ENCODE assay signal across 3 cellular contexts in genomic region chr6:126657556-126658129, GRCh38.
TF ChIP-seq lines count a peak whose summit lies in the region.

No MANE protein-coding gene starts in this region.

TF ChIP-seq in Ishikawa, 13 proteins besides CTCF, POLR2A, EP300 and RAD21 (continued from another document):
- TF ChIP-seq REST (IDR thresholded peaks at IDR 0.05; ENCODE audit: low read depth) (no peak), TCF12 (IDR thresholded peaks at IDR 0.05; ENCODE audit: low read depth) (no peak), EGR1 (IDR thresholded peaks at IDR 0.05) (no peak), CREB1 (IDR thresholded peaks at IDR 0.05; ENCODE audit: low read depth) (no peak)

TF ChIP-seq in WTC11, 78 proteins besides CTCF, POLR2A, EP300 and RAD21 (continued from another document):
- TF ChIP-seq ZNF281 (CRISPR knock-in tag; IDR thresholded peaks at IDR 0.05) = no peak

TF ChIP-seq in HepG2, 621 proteins besides CTCF, POLR2A, EP300 and RAD21 (continued from another document):
- no peak for TF ChIP-seq TERF1 (CRISPR knock-in tag; IDR thresholded peaks at IDR 0.05)
- TF ChIP-seq ZNF276 (CRISPR knock-in tag; IDR thresholded peaks at IDR 0.05; ENCODE audit: low read depth) = no peak
- TF ChIP-seq SRY (CRISPR knock-in tag; IDR thresholded peaks at IDR 0.05) = no peak
